In genomic region chr7:40711706-40712105, GRCh38 we compare ENCODE assay signal across 17 cellular contexts.
DNase-seq lines count a peak whose midpoint lies in the region; ATAC-seq and TF ChIP-seq lines count a peak whose summit lies in the region.
"Had no signal": no experiment of that assay in that cellular context is flagged by ENCODE, and none has a peak within 500 bp of the region (broad histone marks: within the 10 kb centered on the region; RNA-seq: fewer than 3 reads in every experiment).

No MANE protein-coding gene starts in this region.

- no peaks in the 10 kb centered on the region; the same call in 1 of the 2 replicates for H3K9me1 ChIP-seq in IMR-90 (ENCODE audit: insufficient read depth, low read length)

- H2BK120ac ChIP-seq in IMR-90 (ENCODE audit: low read depth, low read length) (no peak overlapping the region), neuronal stem cell (ENCODE audit: low read depth, low read length) (no peak overlapping the region)

- BruUV-seq in IMR-90 (replicated peaks; lab: Mats Ljungman, UMichigan): no TSS peak
- no TSS peak for BruUV-seq in mammary epithelial cell (replicated peaks; lab: Mats Ljungman, UMichigan)

- H4K8ac ChIP-seq in IMR-90 (ENCODE audit: low read depth in 2 of 2, low read length in 2 of 2) (no peak overlapping the region), neuronal stem cell (ENCODE audit: low read depth, low read length) (no peak overlapping the region)

- no peak overlapping the region for H2AK9ac ChIP-seq in IMR-90 (replicated peaks; ENCODE audit: low read depth, low read length, poor library complexity)

- dilution Hi-C loops in IMR-90 (cut with HindIII; ENCODE audit: low sequenced_read_pairs, unreplicated experiment): no loop called here
- dilution Hi-C loops in mammary epithelial cell (cut with HindIII; ENCODE audit: low sequenced_read_pairs): no loop called here

- H3K36me3 ChIP-seq in IMR-90 (ENCODE audit: control insufficient read depth, insufficient read depth, low read length) (no peaks in the 10 kb centered on the region; the same call in 1 of the 2 replicates), mammary epithelial cell (ENCODE audit: insufficient read depth, low read length) (no peaks in the 10 kb centered on the region), neuronal stem cell (replicated peaks in 1 of 2; ENCODE audit: control insufficient read depth in 2 of 2, insufficient read depth in 2 of 2, low read length in 2 of 2) (no peaks in the 10 kb centered on the region), esophagus muscularis mucosa (no peaks in the 10 kb centered on the region)
- H3K36me3 ChIP-seq: BLaER1 treated with 17β-estradiol and CSF1 and Interleukin-3, amounts not matched to agents 10 nM and 100 nM had no signal

- no peak for TF ChIP-seq RAD21 in IMR-90 (IDR thresholded peaks at IDR 0.05; ENCODE audit: low read length)

- in situ Hi-C loops in IMR-90 (cut with MboI; ENCODE audit: low sequenced_read_pairs): no loop called here
- in situ Hi-C loops in mammary epithelial cell (cut with MboI; ENCODE audit: low sequenced_read_pairs in 2 of 2): no loop called here

- CTCF ChIA-PET in IMR-90 (lab: Yijun Ruan, JAX): no interaction called here
- CTCF ChIA-PET in mammary epithelial cell (lab: Charles Lee; ENCODE audit: low non-redundant PET): no interaction called here

- H2BK5ac ChIP-seq in IMR-90 (ENCODE audit: low read depth, low read length, poor library complexity, severe bottlenecking) (no peak overlapping the region), neuronal stem cell (ENCODE audit: low read length) (no peak overlapping the region)

- H2AK5ac ChIP-seq in IMR-90 (ENCODE audit: low read depth, low read length) (0 out of 2 replicates have a peak overlapping the region, but pooled peaks have one; percentile 13), neuronal stem cell (ENCODE audit: low read depth, low read length) (no peak overlapping the region)

- H3K14ac ChIP-seq in IMR-90 (replicated peaks; ENCODE audit: low read depth, low read length): no peak overlapping the region
- H3K14ac ChIP-seq in neuronal stem cell (ENCODE audit: low read length): no peak overlapping the region

- no peak overlapping the region for H3K18ac ChIP-seq in IMR-90 (ENCODE audit: low read depth, low read length)
- peak overlapping the region; percentile 5 for H3K18ac ChIP-seq in neuronal stem cell (ENCODE audit: low read length)

- ATAC-seq in IMR-90 (ENCODE audit: low read depth) (no peak), esophagus mucosa (peak; percentile 49), GM19023 (IDR thresholded peaks at IDR 0.05; ENCODE audit: unreplicated experiment) (no peak)
- ATAC-seq: CD8-positive, alpha-beta T cell; GM23338; HCT116; K562 had no signal

- no peaks in the 10 kb centered on the region for H4K20me1 ChIP-seq in IMR-90 (ENCODE audit: insufficient read depth, low read length)
- H4K20me1 ChIP-seq in mammary epithelial cell (ENCODE audit: insufficient read depth, low read length): no peaks in the 10 kb centered on the region
- H4K20me1 ChIP-seq: BLaER1 treated with 17β-estradiol and CSF1 and Interleukin-3, amounts not matched to agents 10 nM and 100 nM had no signal

- intact Hi-C loops in IMR-90 (cut with micrococcal nuclease) (no loop called here), mammary epithelial cell (cut with micrococcal nuclease) (loop anchor here (10.0 kb wide), 1 partner anchor 133 kb away; no protein-coding TSS in a partner anchor), esophagus muscularis mucosa (cut with DNase I) (no loop called here)

- TF ChIP-seq POLR2A in IMR-90 (IDR thresholded peaks at IDR 0.05; ENCODE audit: low read depth, low read length) (no peak), esophagus muscularis mucosa (IDR thresholded peaks at IDR 0.05; ENCODE audit: low read depth) (no peak)

- H3K27me3 ChIP-seq in IMR-90 (ENCODE audit: control insufficient read depth, insufficient read depth, low read length) (no peaks in the 10 kb centered on the region), mammary epithelial cell (ENCODE audit: insufficient read depth, low read length) (no peaks in the 10 kb centered on the region), neuronal stem cell (ENCODE audit: control insufficient read depth in 3 of 3, insufficient read depth in 3 of 3, low read depth in 1 of 3, low read length in 3 of 3) (no peaks in the 10 kb centered on the region), esophagus muscularis mucosa (no peaks in the 10 kb centered on the region)
- H3K27me3 ChIP-seq: BLaER1 treated with 17β-estradiol and CSF1 and Interleukin-3, amounts not matched to agents 10 nM and 100 nM had no signal

- H3K4me2 ChIP-seq in IMR-90 (ENCODE audit: low read depth, low read length): no peak overlapping the region
- H3K4me2 ChIP-seq in mammary epithelial cell (ENCODE audit: insufficient read depth, low read depth, low read length): peak overlapping the region; percentile 3
- no peak overlapping the region for H3K4me2 ChIP-seq in neuronal stem cell (ENCODE audit: insufficient read depth, low read length, poor library complexity, severe bottlenecking)
- H3K4me2 ChIP-seq: BLaER1 treated with 17β-estradiol and CSF1 and Interleukin-3, amounts not matched to agents 10 nM and 100 nM; GM23338 had no signal

- no peak overlapping the region for H4K5ac ChIP-seq in IMR-90 (ENCODE audit: low read depth, low read length)

- no peaks in the 10 kb centered on the region for H3K79me2 ChIP-seq in mammary epithelial cell (ENCODE audit: insufficient read depth, low read length)

- no peak overlapping the region for H3K9ac ChIP-seq in IMR-90 (ENCODE audit: low read depth, low read length)
- no peak overlapping the region for H3K9ac ChIP-seq in mammary epithelial cell (ENCODE audit: insufficient read depth, low read length)
- no peak overlapping the region for H3K9ac ChIP-seq in neuronal stem cell (ENCODE audit: low read depth, low read length, poor library complexity)
- H3K9ac ChIP-seq: BLaER1 treated with 17β-estradiol and CSF1 and Interleukin-3, amounts not matched to agents 10 nM and 100 nM had no signal

- H2BK20ac ChIP-seq in IMR-90 (ENCODE audit: low read depth, low read length): no peak overlapping the region

- POLR2A ChIA-PET in IMR-90 (lab: Charles Lee; ENCODE audit: unreplicated experiment): no interaction called here

- no peak for TF ChIP-seq CTCF in IMR-90 (conservative IDR thresholded peaks at IDR 0.05; ENCODE audit: low read depth, low read length)
- no peak for TF ChIP-seq CTCF in mammary epithelial cell (conservative IDR thresholded peaks at IDR 0.05 in 1 of 2, IDR thresholded peaks at IDR 0.05 in 1 of 2; ENCODE audit: extremely low read depth in 1 of 2, insufficient read depth in 1 of 2, low read depth in 1 of 2, low read length in 2 of 2)
- TF ChIP-seq CTCF in esophagus muscularis mucosa (IDR thresholded peaks at IDR 0.05): no peak

- H3K56ac ChIP-seq in IMR-90 (ENCODE audit: extremely low read depth, insufficient read depth, low read length): no peak overlapping the region

- H3K4ac ChIP-seq in IMR-90 (ENCODE audit: low read depth, low read length) (no peak overlapping the region), neuronal stem cell (ENCODE audit: low read length) (no peak overlapping the region)

- no peak for DNase-seq in IMR-90
- peak; percentile 77 for DNase-seq in mammary epithelial cell
- DNase-seq in neuronal stem cell (ENCODE audit: low spot score): no peak
- DNase-seq in GM03348 (ENCODE audit: low spot score): no peak
- DNase-seq in esophagus muscularis mucosa (ENCODE audit: extremely low spot score): no peak
- DNase-seq: CD8-positive, alpha-beta T cell; DMS 273 treated with DMSO at 0.1 percent for 48 hours; DMS53; DND-41; EL; HFFc6 had no signal

- WGBS in IMR-90 (ENCODE audit: extremely low coverage in 2 of 2, insufficient read length in 1 of 2), 2 experiments: no CpG with 5 or more reads among the region's 6 CpGs
- 67% methylated on average over 6 of the region's 6 CpGs for WGBS in mammary epithelial cell (ENCODE audit: low coverage, missing lambda C conversion rate)
- no CpG with 5 or more reads among the region's 6 CpGs for WGBS in neuronal stem cell (ENCODE audit: extremely low coverage in 2 of 2, insufficient read length in 2 of 2, insufficient replicate concordance in 1 of 2), 2 donors
- WGBS in esophagus muscularis mucosa: 92% methylated on average over 6 of the region's 6 CpGs

- H2AFZ ChIP-seq in IMR-90 (replicated peaks; ENCODE audit: low read length, poor library complexity): no peak overlapping the region
- H2AFZ ChIP-seq in mammary epithelial cell (ENCODE audit: low read depth, low read length): peak overlapping the region; percentile 41
- H2AFZ ChIP-seq in neuronal stem cell (ENCODE audit: low read length): no peak overlapping the region
- H2AFZ ChIP-seq: GM23338 had no signal

- H3K9me3 ChIP-seq in IMR-90 (ENCODE audit: control insufficient read depth, insufficient read depth, low read length): no peaks in the 10 kb centered on the region
- H3K9me3 ChIP-seq in mammary epithelial cell (replicated peaks; ENCODE audit: insufficient read depth, low read length): no peaks in the 10 kb centered on the region
- no peaks in the 10 kb centered on the region for H3K9me3 ChIP-seq in neuronal stem cell (replicated peaks in 1 of 2; ENCODE audit: control insufficient read depth in 2 of 2, insufficient read depth in 1 of 2, low read depth in 1 of 2, low read length in 2 of 2)
- H3K9me3 ChIP-seq in esophagus muscularis mucosa: no peaks in the 10 kb centered on the region
- H3K9me3 ChIP-seq: BLaER1 treated with 17β-estradiol and CSF1 and Interleukin-3, amounts not matched to agents 10 nM and 100 nM had no signal

- H3K4me3 ChIP-seq in IMR-90 (ENCODE audit: insufficient read depth, low read depth, low read length) (no peak overlapping the region), mammary epithelial cell (replicated peaks in 1 of 3; ENCODE audit: insufficient read depth in 1 of 3, low read depth in 2 of 3, low read length in 3 of 3) (no peak overlapping the region), neuronal stem cell (ENCODE audit: low read length in 2 of 2) (no peak overlapping the region), esophagus muscularis mucosa (no peak overlapping the region)
- H3K4me3 ChIP-seq: BLaER1 treated with 17β-estradiol and CSF1 and Interleukin-3, amounts not matched to agents 10 nM and 100 nM; GM23338; K562 had no signal

- H3K27ac ChIP-seq in IMR-90 (ENCODE audit: insufficient read depth, low read length) (no peak overlapping the region), mammary epithelial cell (ENCODE audit: insufficient read depth, low read depth, low read length) (peak overlapping the region; percentile 30), neuronal stem cell (replicated peaks; ENCODE audit: low read length) (no peak overlapping the region), esophagus muscularis mucosa (replicated peaks in 1 of 4) (no peak overlapping the region)
- H3K27ac ChIP-seq: BLaER1 treated with 17β-estradiol and CSF1 and Interleukin-3, amounts not matched to agents 10 nM and 100 nM had no signal

- H2BK12ac ChIP-seq in neuronal stem cell (ENCODE audit: low read length): no peak overlapping the region

- peaks cover 9% of the 10 kb centered on the region for H3K4me1 ChIP-seq in IMR-90 (ENCODE audit: control insufficient read depth, insufficient read depth, low read length)
- peaks cover 47% of the 10 kb centered on the region for H3K4me1 ChIP-seq in mammary epithelial cell (ENCODE audit: insufficient read depth, low read length)
- peaks cover 4 to 6% of the 10 kb centered on the region in 2 donors for H3K4me1 ChIP-seq in neuronal stem cell (ENCODE audit: control insufficient read depth in 2 of 2, insufficient read depth in 1 of 2, low read depth in 1 of 2, low read length in 2 of 2)
- H3K4me1 ChIP-seq in esophagus muscularis mucosa: peaks cover 8 to 21% (median 12%) of the 10 kb centered on the region in 4 donors

- H3K79me1 ChIP-seq in IMR-90 (ENCODE audit: low read depth in 1 of 2, low read length in 2 of 2) (no peaks in the 10 kb centered on the region), neuronal stem cell (ENCODE audit: low read depth, low read length) (no peaks in the 10 kb centered on the region)

- TF ChIP-seq EP300 in esophagus muscularis mucosa (IDR thresholded peaks at IDR 0.05): no peak

- H4K91ac ChIP-seq in IMR-90 (ENCODE audit: insufficient read depth, low read depth, low read length): no peak overlapping the region
- H4K91ac ChIP-seq in neuronal stem cell (ENCODE audit: low read depth, low read length, poor library complexity): no peak overlapping the region

- H3K23ac ChIP-seq in IMR-90 (ENCODE audit: low read depth, low read length) (no peak overlapping the region), neuronal stem cell (ENCODE audit: low read depth, low read length, poor library complexity) (no peak overlapping the region)

- H2BK15ac ChIP-seq in IMR-90 (ENCODE audit: low read depth, low read length) (no peak overlapping the region), neuronal stem cell (ENCODE audit: low read length) (no peak overlapping the region)
